Comparison of ENCODE assay signal across 21 cellular contexts in the genomic region with DNA sequence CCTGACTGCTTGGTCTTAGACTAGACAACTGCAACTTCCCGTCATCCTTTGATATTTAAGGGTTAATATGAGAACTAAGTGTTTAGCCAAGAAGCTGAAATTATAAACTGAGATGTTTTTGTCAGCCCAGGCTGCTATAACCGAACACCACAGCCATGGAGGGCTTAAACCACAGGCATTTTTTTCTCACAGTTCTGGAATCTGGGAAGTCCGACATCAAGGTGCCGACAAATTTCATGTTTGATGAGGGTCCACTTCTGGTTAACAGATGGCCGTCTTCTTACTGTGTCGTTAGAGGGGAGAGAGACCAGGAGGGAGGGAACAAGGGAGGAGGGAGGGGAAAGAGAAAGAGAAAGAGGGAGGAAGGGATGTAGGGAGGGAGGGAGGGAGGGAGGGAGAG. TPM values are rescaled to one million over a fixed set of nuclear protein-coding genes. Genes with fewer than 3 reads are reported as not detected.
DNase-seq lines count a peak whose midpoint lies in the region; ATAC-seq and TF ChIP-seq lines count a peak whose summit lies in the region.
"Had no signal": no experiment of that assay in that cellular context is flagged by ENCODE, and none has a peak within 500 bp of the region (broad histone marks: within the 10 kb centered on the region; RNA-seq: fewer than 3 reads in every experiment).

No MANE protein-coding gene starts in this region.

- DNase-seq in AG08395 (ENCODE audit: low spot score) (peak; percentile 31), HFF-Myc (ENCODE audit: extremely low read depth, low read depth) (peak; percentile 37), astrocyte of the hippocampus (ENCODE audit: low read depth, low spot score) (peak; percentile 91), left kidney (ENCODE audit: low read depth, low spot score) (peak; percentile 41), NCI-H2029 treated with DMSO at 0.1 percent for 48 hours (lab: John Stamatoyannopoulos, UW) (no peak), ecto neural progenitor cell (ENCODE audit: low spot score) (no peak), GOT3 (lab: John Stamatoyannopoulos, UW) (no peak)
- no peak for DNase-seq in naive thymus-derived CD4-positive, alpha-beta T cell
- DNase-seq: activated CD4-positive, alpha-beta memory T cell treated with anti-CD3 and anti-CD28 coated beads for 36 hours; activated naive CD8-positive, alpha-beta T cell treated with anti-CD3 and anti-CD28 coated beads, Interleukin-2, amount 50 U/mL, for 24 hours; Calu3; NCI-H1694; NCI-H510A; nephron progenitor cell; PC-9; stimulated activated CD4-positive, alpha-beta T cell treated with anti-CD3 and anti-CD28 coated beads, Interleukin-15, amount 100 ng/mL, for 24 hours; stimulated activated naive CD8-positive, alpha-beta T cell treated with anti-CD3 and anti-CD28 coated beads, Interleukin-15, amount 100 ng/mL, for 72 hours; uterus had no signal

- intact Hi-C loops in naive thymus-derived CD4-positive, alpha-beta T cell (cut with micrococcal nuclease) = no loop called here

- H3K4me1 Mint-ChIP-seq in naive thymus-derived CD4-positive, alpha-beta T cell = peaks cover 5 to 26% (median 17%) of the 10 kb centered on the region in 7 donors

- no peak for ATAC-seq in naive thymus-derived CD4-positive, alpha-beta T cell
- ATAC-seq: activated naive CD8-positive, alpha-beta T cell treated with anti-CD3 and anti-CD28 coated beads, Interleukin-2, amount 50 U/mL, for 24 hours; stimulated activated naive CD8-positive, alpha-beta T cell treated with anti-CD3 and anti-CD28 coated beads, Interleukin-15, amount 100 ng/mL, for 72 hours had no signal

- H3K27ac ChIP-seq in naive thymus-derived CD4-positive, alpha-beta T cell (ENCODE audit: low read depth, low read length) = no peak overlapping the region
- H3K27ac ChIP-seq: PC-9, uterus had no signal

- H3K4me1 ChIP-seq in naive thymus-derived CD4-positive, alpha-beta T cell (ENCODE audit: control insufficient read depth in 2 of 2, insufficient read depth in 2 of 2, low read length in 2 of 2) = peaks cover 3% of the 10 kb centered on the region in 2 donors
- H3K4me1 ChIP-seq: HAP-1, uterus had no signal

- peaks cover 0 to 34% (median 0%) of the 10 kb centered on the region in 5 donors for H3K27me3 Mint-ChIP-seq in naive thymus-derived CD4-positive, alpha-beta T cell
- H3K27me3 Mint-ChIP-seq: stimulated activated naive CD8-positive, alpha-beta T cell treated with anti-CD3 and anti-CD28 coated beads, Interleukin-15, amount 100 ng/mL, for 72 hours had no signal

- no peak overlapping the region for H3K4me3 ChIP-seq in HFF-Myc (replicated peaks; ENCODE audit: low read depth, low read length)
- no peak overlapping the region for H3K4me3 ChIP-seq in naive thymus-derived CD4-positive, alpha-beta T cell (ENCODE audit: low read length)
- H3K4me3 ChIP-seq: HAP-1, PC-9, uterus had no signal

- CTCF ChIA-PET in naive thymus-derived CD4-positive, alpha-beta T cell (lab: Charles Lee) = interaction anchor here (10.7 kb wide), 1 partner anchor 136 kb away, joined by 269 read pairs; no protein-coding TSS in a partner anchor

- POLR2A ChIA-PET in naive thymus-derived CD4-positive, alpha-beta T cell (lab: Charles Lee) = interaction anchor here (0.7 kb wide), 1 partner anchor 99 kb away, joined by 4 read pairs; no protein-coding TSS in a partner anchor

- H3K36me3 ChIP-seq in naive thymus-derived CD4-positive, alpha-beta T cell (ENCODE audit: control insufficient read depth in 2 of 3, insufficient read depth in 3 of 3, low read length in 3 of 3) = no peaks in the 10 kb centered on the region
- H3K36me3 ChIP-seq: HAP-1, uterus had no signal

- no peaks in the 10 kb centered on the region for H3K9me3 ChIP-seq in naive thymus-derived CD4-positive, alpha-beta T cell (ENCODE audit: control insufficient read depth in 2 of 3, low read length in 3 of 3)
- H3K9me3 ChIP-seq: HAP-1, uterus had no signal

- no peaks in the 10 kb centered on the region for H3K36me3 Mint-ChIP-seq in naive thymus-derived CD4-positive, alpha-beta T cell
- H3K36me3 Mint-ChIP-seq: activated CD4-positive, alpha-beta memory T cell treated with anti-CD3 and anti-CD28 coated beads for 36 hours had no signal

- peaks cover 0 to 4% (median 0%) of the 10 kb centered on the region in 11 donors for H3K9me3 Mint-ChIP-seq in naive thymus-derived CD4-positive, alpha-beta T cell
- H3K9me3 Mint-ChIP-seq: activated CD4-positive, alpha-beta memory T cell treated with anti-CD3 and anti-CD28 coated beads for 36 hours; activated naive CD8-positive, alpha-beta T cell treated with anti-CD3 and anti-CD28 coated beads, Interleukin-2, amount 50 U/mL, for 24 hours; stimulated activated naive CD8-positive, alpha-beta T cell treated with anti-CD3 and anti-CD28 coated beads, Interleukin-15, amount 100 ng/mL, for 72 hours had no signal

- TF ChIP-seq CTCF in HFF-Myc (IDR thresholded peaks at IDR 0.05; ENCODE audit: low read depth, low read length, missing control alignments) = no peak

- no peaks in the 10 kb centered on the region for H3K27me3 ChIP-seq in naive thymus-derived CD4-positive, alpha-beta T cell (ENCODE audit: control insufficient read depth in 2 of 2, insufficient read depth in 2 of 2, low read length in 2 of 2)
- H3K27me3 ChIP-seq: uterus had no signal

- no peak overlapping the region for H3K4me3 Mint-ChIP-seq in naive thymus-derived CD4-positive, alpha-beta T cell
- H3K4me3 Mint-ChIP-seq: activated CD4-positive, alpha-beta memory T cell treated with anti-CD3 and anti-CD28 coated beads for 36 hours; activated naive CD8-positive, alpha-beta T cell treated with anti-CD3 and anti-CD28 coated beads, Interleukin-2, amount 50 U/mL, for 24 hours; nephron progenitor cell; stimulated activated naive CD8-positive, alpha-beta T cell treated with anti-CD3 and anti-CD28 coated beads, Interleukin-15, amount 100 ng/mL, for 72 hours had no signal

- H3K27ac Mint-ChIP-seq in naive thymus-derived CD4-positive, alpha-beta T cell = peak overlapping the region in 1 of 9 donors; percentile 23
- H3K27ac Mint-ChIP-seq: activated CD4-positive, alpha-beta memory T cell treated with anti-CD3 and anti-CD28 coated beads for 36 hours; activated naive CD8-positive, alpha-beta T cell treated with anti-CD3 and anti-CD28 coated beads, Interleukin-2, amount 50 U/mL, for 24 hours; nephron progenitor cell; stimulated activated naive CD8-positive, alpha-beta T cell treated with anti-CD3 and anti-CD28 coated beads, Interleukin-15, amount 100 ng/mL, for 72 hours had no signal

RNA-seq across cellular contexts. Expression of a gene that starts 6.5 kb away (rescaled TPM):
- total RNA-seq in naive thymus-derived CD4-positive, alpha-beta T cell = 100 to 1,000 TPM; 112 to 169 (median 148) TPM
- 100 to 1,000 TPM in 1 of 2 donors, 10 to 100 TPM in 1; 87.7 to 131 TPM for polyA plus RNA-seq in naive thymus-derived CD4-positive, alpha-beta T cell

RNA-seq across cellular contexts. Expression of a gene that starts 32.5 kb away (rescaled TPM):
- not detected for total RNA-seq in naive thymus-derived CD4-positive, alpha-beta T cell
- polyA plus RNA-seq in naive thymus-derived CD4-positive, alpha-beta T cell = not detected
- total RNA-seq: activated CD4-positive, alpha-beta memory T cell treated with anti-CD3 and anti-CD28 coated beads for 36 hours; Calu3; endothelial cell of umbilical vein; PC-9; pulmonary artery endothelial cell had no signal
- polyA plus RNA-seq: endothelial cell of umbilical vein had no signal

RNA-seq across cellular contexts. Expression of a gene that starts 44.7 kb away (rescaled TPM):
- under 1 TPM in 2 of 5 experiments, not detected in 3; 0.19 to 0.34 TPM for total RNA-seq in naive thymus-derived CD4-positive, alpha-beta T cell
- polyA plus RNA-seq in naive thymus-derived CD4-positive, alpha-beta T cell = under 1 TPM in 1 of 2 donors, not detected in 1; 0.12 TPM
- total RNA-seq: activated CD4-positive, alpha-beta memory T cell treated with anti-CD3 and anti-CD28 coated beads for 36 hours; Calu3; endothelial cell of umbilical vein; PC-9; pulmonary artery endothelial cell had no signal
- polyA plus RNA-seq: endothelial cell of umbilical vein had no signal

Comparison
In these comparisons a context has a peak if more than half of its experiments do, and no peak if none do; other contexts are left out.
1. DNase-seq: peak in AG08395 (single experiment), HFF-Myc (single experiment), astrocyte of the hippocampus (single experiment) and left kidney (single experiment); none in naive thymus-derived CD4-positive, alpha-beta T cell (0 of 9), NCI-H2029 treated with DMSO at 0.1 percent for 48 hours (single experiment), ecto neural progenitor cell (single experiment) and GOT3 (single experiment).